10 cellular contexts compared by ENCODE assay signal in the genomic region with DNA sequence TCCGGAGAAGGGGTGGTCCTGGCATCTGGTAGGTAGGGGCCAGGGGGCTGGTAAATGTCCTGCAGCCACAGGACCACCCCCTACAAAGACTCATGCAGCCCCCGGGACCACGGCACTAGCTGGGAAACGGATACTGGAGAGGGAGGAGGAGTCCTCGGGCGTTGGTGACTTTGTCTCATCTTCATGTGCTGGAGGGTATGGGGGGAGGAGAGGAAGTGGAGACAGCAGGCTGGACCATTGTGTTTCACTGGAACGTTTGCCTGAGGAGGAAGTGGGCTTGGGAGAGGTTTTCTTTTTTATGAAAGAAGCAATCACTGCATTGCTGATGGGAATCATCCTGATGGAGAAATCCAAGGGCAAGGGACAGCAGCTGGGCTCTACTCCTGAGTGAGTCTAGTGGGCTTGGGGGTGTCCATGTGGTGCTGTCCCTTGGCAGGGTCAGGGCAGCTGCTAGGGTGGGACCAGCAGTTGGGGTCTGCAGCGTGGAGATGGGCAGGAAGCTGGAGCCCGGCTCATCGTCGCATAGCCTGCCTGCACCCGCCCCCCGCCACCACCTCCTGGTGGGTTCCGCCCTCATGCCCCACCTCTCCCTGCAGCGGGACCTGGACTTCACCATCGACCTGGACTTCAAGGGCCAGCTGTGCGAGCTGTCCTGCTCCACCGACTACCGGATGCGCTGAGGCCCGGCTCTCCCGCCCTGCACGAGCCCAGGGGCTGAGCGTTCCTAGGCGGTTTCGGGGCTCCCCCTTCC. TPM values are rescaled to one million over a fixed set of nuclear protein-coding genes. Genes with fewer than 3 reads are reported as not detected.
DNase-seq lines count a peak whose midpoint lies in the region; ATAC-seq and TF ChIP-seq lines count a peak whose summit lies in the region.
"Had no signal": no experiment of that assay in that cellular context is flagged by ENCODE, and none has a peak within 500 bp of the region (broad histone marks: within the 10 kb centered on the region; RNA-seq: fewer than 3 reads in every experiment).

No MANE protein-coding gene starts in this region.

- peaks cover 70% of the 10 kb centered on the region for H3K4me1 Mint-ChIP-seq in nephron progenitor cell

- ATAC-seq in IMR-90 (ENCODE audit: low read depth) (no peak), GM19023 (IDR thresholded peaks at IDR 0.05; ENCODE audit: unreplicated experiment) (no peak), GM19328 (IDR thresholded peaks at IDR 0.05; ENCODE audit: unreplicated experiment) (no peak), GM18511 (IDR thresholded peaks at IDR 0.05; ENCODE audit: unreplicated experiment) (no peak)

- peaks cover 15 to 53% of the 10 kb centered on the region in 2 experiments for H3K79me1 ChIP-seq in IMR-90 (ENCODE audit: low read depth in 1 of 2, low read length in 2 of 2)

- H2BK5ac ChIP-seq in IMR-90 (ENCODE audit: low read depth, low read length, poor library complexity, severe bottlenecking): no peak overlapping the region

- H3K23ac ChIP-seq in IMR-90 (ENCODE audit: low read depth, low read length): 0 out of 2 replicates have a peak overlapping the region, but pooled peaks have one; percentile 5

- no peak overlapping the region for H3K4me2 ChIP-seq in IMR-90 (ENCODE audit: low read depth, low read length)

- H4K5ac ChIP-seq in IMR-90 (ENCODE audit: low read depth, low read length): no peak overlapping the region

- no peak overlapping the region for H4K8ac ChIP-seq in IMR-90 (ENCODE audit: low read depth in 2 of 2, low read length in 2 of 2)

- peak overlapping the region; percentile 98 for H3K27ac Mint-ChIP-seq in nephron progenitor cell

- no peak overlapping the region for H3K4me3 ChIP-seq in IMR-90 (ENCODE audit: insufficient read depth, low read depth, low read length)
- H3K4me3 ChIP-seq in coronary artery: peak overlapping the region; percentile 20

- dilution Hi-C loops in IMR-90 (cut with HindIII; ENCODE audit: low sequenced_read_pairs, unreplicated experiment): no loop called here

- in situ Hi-C loops in IMR-90 (cut with MboI; ENCODE audit: low sequenced_read_pairs): loop anchor here (10.0 kb wide), 1 partner anchor 167 kb away; the partner anchor contains the start of gene PTOV1

- no peak for TF ChIP-seq POLR2A in IMR-90 (IDR thresholded peaks at IDR 0.05; ENCODE audit: low read depth, low read length)

- H3K9me3 Mint-ChIP-seq in nephron progenitor cell: no peaks in the 10 kb centered on the region

- peaks cover 25% of the 10 kb centered on the region for H4K20me1 ChIP-seq in IMR-90 (ENCODE audit: insufficient read depth, low read length)

- H2BK120ac ChIP-seq in IMR-90 (ENCODE audit: low read depth, low read length): no peak overlapping the region

- no peak for TF ChIP-seq CTCF in IMR-90 (conservative IDR thresholded peaks at IDR 0.05; ENCODE audit: low read depth, low read length)
- no peak for TF ChIP-seq CTCF in coronary artery (IDR thresholded peaks at IDR 0.05)
- TF ChIP-seq CTCF in nephron progenitor cell (IDR thresholded peaks at IDR 0.05): no peak

- CTCF ChIA-PET in IMR-90 (lab: Yijun Ruan, JAX): no interaction called here

- H3K9me3 ChIP-seq in IMR-90 (ENCODE audit: control insufficient read depth, insufficient read depth, low read length): no peaks in the 10 kb centered on the region

- peak overlapping the region; percentile 34 for H3K4me3 Mint-ChIP-seq in nephron progenitor cell

- H3K18ac ChIP-seq in IMR-90 (ENCODE audit: low read depth, low read length): no peak overlapping the region

- H3K9me1 ChIP-seq in IMR-90 (ENCODE audit: insufficient read depth, low read length): peaks cover 5% of the 10 kb centered on the region; the same call in 1 of the 2 replicates

- peaks cover 31% of the 10 kb centered on the region for H3K36me3 Mint-ChIP-seq in nephron progenitor cell (ENCODE audit: low read depth)

- no peak overlapping the region for H3K9ac ChIP-seq in IMR-90 (ENCODE audit: low read depth, low read length)

- H3K4ac ChIP-seq in IMR-90 (ENCODE audit: low read depth, low read length): no peak overlapping the region

- H3K27ac ChIP-seq in IMR-90 (ENCODE audit: insufficient read depth, low read length): no peak overlapping the region
- peak overlapping the region in 1 of 2 donors; percentile 49 for H3K27ac ChIP-seq in coronary artery
- H3K27ac ChIP-seq: HL-60 had no signal

- H3K36me3 ChIP-seq in IMR-90 (ENCODE audit: control insufficient read depth, insufficient read depth, low read length): peaks cover 39% of the 10 kb centered on the region

- no peak overlapping the region for H2AFZ ChIP-seq in IMR-90 (replicated peaks; ENCODE audit: low read length, poor library complexity)

- H2BK20ac ChIP-seq in IMR-90 (ENCODE audit: low read depth, low read length): no peak overlapping the region

- POLR2A ChIA-PET in IMR-90 (lab: Charles Lee; ENCODE audit: unreplicated experiment): interaction anchor here (1.1 kb wide), 1 partner anchor 48 kb away, joined by 3 read pairs; the partner anchor contains the start of gene RRAS

- TF ChIP-seq RAD21 in IMR-90 (IDR thresholded peaks at IDR 0.05; ENCODE audit: low read length): no peak

- DNase-seq in EH (ENCODE audit: low read depth): peak; percentile 72
- no peak for DNase-seq in IMR-90
- DNase-seq in coronary artery (ENCODE audit: low spot score): no peak
- DNase-seq in nephron progenitor cell: peak; percentile 40
- DNase-seq: activated CD8-positive, alpha-beta memory T cell treated with anti-CD3 and anti-CD28 coated beads, Interleukin-2, amount 50 U/mL, for 4 hours; NCI-H1092 had no signal

- intact Hi-C loops in IMR-90 (cut with micrococcal nuclease): no loop called here

- H3K14ac ChIP-seq in IMR-90 (replicated peaks; ENCODE audit: low read depth, low read length): no peak overlapping the region

- 65% methylated on average over 12 of the region's 26 CpGs; no CpG with 5 or more reads in 1 of the 2 experiments for WGBS in IMR-90 (ENCODE audit: extremely low coverage in 2 of 2, insufficient read length in 1 of 2), 2 experiments

- H4K91ac ChIP-seq in IMR-90 (ENCODE audit: insufficient read depth, low read depth, low read length): no peak overlapping the region

- no peak overlapping the region for H2BK15ac ChIP-seq in IMR-90 (ENCODE audit: low read depth, low read length)

- no peak overlapping the region for H3K56ac ChIP-seq in IMR-90 (ENCODE audit: extremely low read depth, insufficient read depth, low read length)

- H3K27me3 ChIP-seq in IMR-90 (ENCODE audit: control insufficient read depth, insufficient read depth, low read length): no peaks in the 10 kb centered on the region

- peaks cover 9% of the 10 kb centered on the region for H3K4me1 ChIP-seq in IMR-90 (ENCODE audit: control insufficient read depth, insufficient read depth, low read length)

- no peak overlapping the region for H2AK5ac ChIP-seq in IMR-90 (ENCODE audit: low read depth, low read length)

- BruUV-seq in IMR-90 (replicated peaks; lab: Mats Ljungman, UMichigan): no TSS peak

- no peaks in the 10 kb centered on the region for H3K27me3 Mint-ChIP-seq in nephron progenitor cell (ENCODE audit: low read depth, poor library complexity)

- no peak overlapping the region for H2AK9ac ChIP-seq in IMR-90 (replicated peaks; ENCODE audit: low read depth, low read length, poor library complexity)

TF ChIP-seq in IMR-90, 13 proteins besides CTCF, POLR2A, EP300 and RAD21:
- TF ChIP-seq ELK1 (IDR thresholded peaks at IDR 0.05; ENCODE audit: borderline replicate concordance, low read depth, low read length) (no peak), NFE2L2 (IDR thresholded peaks at IDR 0.05; ENCODE audit: low read depth, low read length) (no peak), SMC3 (IDR thresholded peaks at IDR 0.05; ENCODE audit: low read depth, low read length) (no peak), RFX5 (IDR thresholded peaks at IDR 0.05; ENCODE audit: low read depth, low read length) (no peak), MAFK (IDR thresholded peaks at IDR 0.05; ENCODE audit: low read depth, low read length) (no peak), RCOR1 (IDR thresholded peaks at IDR 0.05; ENCODE audit: insufficient replicate concordance, low read length) (no peak)

RNA-seq across cellular contexts. Expression of gene ADM5, which starts 1.7 kb away (rescaled TPM):
- 0.18 and 0.28 TPM in 2 replicates for total RNA-seq in IMR-90 (2012; rRNA removed)
- 0.99 and 1.7 TPM in 2 replicates for polyA plus RNA-seq in IMR-90 (2012; rRNA removed)
- polyA plus RNA-seq in IMR-90 (2012; cell fraction: cytosol; rRNA removed): 0.05 and 0.51 TPM in 2 replicates
- 9.2 and 33.2 TPM in 2 replicates for polyA plus RNA-seq in IMR-90 (2012; cell fraction: nucleus; rRNA removed; ENCODE audit: low replicate concordance)

RNA-seq across cellular contexts. Expression of gene CPT1C, which starts 3.2 kb away (rescaled TPM):
- 14.2 and 14.7 TPM in 2 replicates for total RNA-seq in IMR-90 (2012; rRNA removed)
- polyA plus RNA-seq in IMR-90 (2012; rRNA removed): 53.1 and 56.1 TPM in 2 replicates
- polyA plus RNA-seq in IMR-90 (2012; cell fraction: cytosol; rRNA removed): 21.9 and 40.7 TPM in 2 replicates
- polyA plus RNA-seq in IMR-90 (2012; cell fraction: nucleus; rRNA removed; ENCODE audit: low replicate concordance): 314 and 515 TPM in 2 replicates

RNA-seq across cellular contexts. Expression of gene PRMT1, which starts 10.7 kb away (rescaled TPM):
- 672 and 840 TPM in 2 replicates for total RNA-seq in IMR-90 (2012; rRNA removed)
- 497 and 529 TPM in 2 replicates for polyA plus RNA-seq in IMR-90 (2012; rRNA removed)
- 279 and 661 TPM in 2 replicates for polyA plus RNA-seq in IMR-90 (2012; cell fraction: cytosol; rRNA removed)
- polyA plus RNA-seq in IMR-90 (2012; cell fraction: nucleus; rRNA removed; ENCODE audit: low replicate concordance): 331 and 464 TPM in 2 replicates

RNA-seq across cellular contexts. Expression of gene BCL2L12, which starts 22.0 kb away (rescaled TPM):
- total RNA-seq in IMR-90 (2012; rRNA removed): 3.9 and 4.7 TPM in 2 replicates
- 32.6 and 51.4 TPM in 2 replicates for polyA plus RNA-seq in IMR-90 (2012; rRNA removed)
- 33.4 and 50.7 TPM in 2 replicates for polyA plus RNA-seq in IMR-90 (2012; cell fraction: cytosol; rRNA removed)
- 15.0 and 40.8 TPM in 2 replicates for polyA plus RNA-seq in IMR-90 (2012; cell fraction: nucleus; rRNA removed; ENCODE audit: low replicate concordance)

RNA-seq across cellular contexts. Expression of gene IRF3, which starts 22.1 kb away (rescaled TPM):
- total RNA-seq in IMR-90 (2012; rRNA removed): 37.2 and 39.6 TPM in 2 replicates
- polyA plus RNA-seq in IMR-90 (2012; rRNA removed): 65.2 and 95.9 TPM in 2 replicates
- 71.6 and 102 TPM in 2 replicates for polyA plus RNA-seq in IMR-90 (2012; cell fraction: cytosol; rRNA removed)
- polyA plus RNA-seq in IMR-90 (2012; cell fraction: nucleus; rRNA removed; ENCODE audit: low replicate concordance): 178 and 291 TPM in 2 replicates

Comparison
In these comparisons a context has a peak if more than half of its experiments do, and no peak if none do; other contexts are left out.
1. DNase-seq: peak in EH (single experiment) and nephron progenitor cell (single experiment); none in IMR-90 (single experiment) and coronary artery (single experiment).